In genomic region chr1:41174170-41174569, GRCh38 we compare ENCODE assay signal across 36 cellular contexts.
A peak's percentile ranks its signal among the peaks of the same experiment; 100 is the strongest.
DNase-seq lines count a peak whose midpoint lies in the region; ATAC-seq, FAIRE-seq and TF ChIP-seq lines count a peak whose summit lies in the region.
"Had no signal": no experiment of that assay in that cellular context is flagged by ENCODE, and none has a peak within 500 bp of the region (broad histone marks: within the 10 kb centered on the region; RNA-seq: fewer than 3 reads in every experiment).

No MANE protein-coding gene starts in this region.

- no peaks in the 10 kb centered on the region for H3K36me3 ChIP-seq in hepatocyte (replicated peaks; ENCODE audit: insufficient read depth, low read depth)
- H3K36me3 ChIP-seq: sigmoid colon, transverse colon had no signal

- H3K9me3 ChIP-seq in hepatocyte (ENCODE audit: low read depth): no peaks in the 10 kb centered on the region
- H3K9me3 ChIP-seq: psoas muscle, sigmoid colon, SK-N-SH, transverse colon had no signal

- ATAC-seq in stimulated activated naive CD8-positive, alpha-beta T cell treated with anti-CD3 and anti-CD28 coated beads, Interleukin-15, Interleukin-2, amounts not matched to agents 100 U/mL and 50 U/mL, for 24 hours: peak; percentile 93
- ATAC-seq in HG03139 (IDR thresholded peaks at IDR 0.05; ENCODE audit: unreplicated experiment): no peak
- ATAC-seq: heart left ventricle; naive thymus-derived CD8-positive, alpha-beta T cell; psoas muscle; Right ventricle myocardium inferior had no signal

- H2AFZ ChIP-seq in hepatocyte: no peak overlapping the region

- peaks cover 30% of the 10 kb centered on the region for H3K79me2 ChIP-seq in hepatocyte

- H3K4me2 ChIP-seq in hepatocyte: no peak overlapping the region
- H3K4me2 ChIP-seq: BLaER1 treated with 17β-estradiol and CSF1 and Interleukin-3, amounts not matched to agents 10 nM and 100 nM; SK-N-SH had no signal

- H3K27ac ChIP-seq in epithelial cell of prostate: no peak overlapping the region
- no peak overlapping the region for H3K27ac ChIP-seq in hepatocyte
- H3K27ac ChIP-seq: 22Rv1; BLaER1 treated with 17β-estradiol and CSF1 and Interleukin-3, amounts not matched to agents 10 nM and 100 nM; esophagus muscularis mucosa; heart left ventricle; psoas muscle; sigmoid colon; transverse colon had no signal

- TF ChIP-seq CTCF in hepatocyte (IDR thresholded peaks at IDR 0.05; ENCODE audit: poor library complexity): no peak

- H3K4me3 ChIP-seq in hepatocyte: no peak overlapping the region
- H3K4me3 ChIP-seq: BLaER1 treated with 17β-estradiol and CSF1 and Interleukin-3, amounts not matched to agents 10 nM and 100 nM; esophagus muscularis mucosa; heart left ventricle; lung; psoas muscle; sigmoid colon; transverse colon had no signal

- FAIRE-seq in RCC 7860 (lab: Jason Lieb, UNC): peak; percentile 63
- FAIRE-seq: TTC549 had no signal

- WGBS in hepatocyte (ENCODE audit: low lambda C conversion rate, missing lambda C conversion rate): 95% methylated on average over 1 of the region's 1 CpG

- H3K27me3 ChIP-seq in hepatocyte: no peaks in the 10 kb centered on the region
- H3K27me3 ChIP-seq: BLaER1 treated with 17β-estradiol and CSF1 and Interleukin-3, amounts not matched to agents 10 nM and 100 nM; esophagus muscularis mucosa; heart left ventricle; sigmoid colon; transverse colon had no signal

- no peaks in the 10 kb centered on the region for H3K4me1 ChIP-seq in hepatocyte (ENCODE audit: insufficient read depth)
- H3K4me1 ChIP-seq: esophagus muscularis mucosa, heart left ventricle, psoas muscle, transverse colon had no signal

- no peaks in the 10 kb centered on the region for H3K9me2 ChIP-seq in hepatocyte (replicated peaks; ENCODE audit: insufficient read depth)
- H3K9me2 ChIP-seq: SK-N-SH had no signal

- DNase-seq in DMS53 (lab: John Stamatoyannopoulos, UW): peak; percentile 24
- DNase-seq in DMS53 treated with DMSO at 0.1 percent for 48 hours (lab: John Stamatoyannopoulos, UW; ENCODE audit: unreplicated experiment): no peak
- DNase-seq in RCC 7860 (ENCODE audit: low spot score): no peak
- peak; percentile 78 for DNase-seq in epithelial cell of prostate (ENCODE audit: low read depth, low spot score)
- no peak for DNase-seq in stimulated activated naive CD8-positive, alpha-beta T cell treated with anti-CD3 and anti-CD28 coated beads, Interleukin-15, Interleukin-2, amounts not matched to agents 100 U/mL and 50 U/mL, for 24 hours
- no peak for DNase-seq in NCI-H2227 (lab: John Stamatoyannopoulos, UW; ENCODE audit: unreplicated experiment)
- DNase-seq in hepatocyte (ENCODE audit: low spot score): no peak
- DNase-seq: activated CD4-positive, alpha-beta T cell treated with anti-CD3 and anti-CD28 coated beads, Interleukin-2, amount 50 U/mL, for 48 hours; activated CD4-positive, CD25-positive, alpha-beta regulatory T cell; activated naive CD4-positive, alpha-beta T cell treated with anti-CD3 and anti-CD28 coated beads, Interleukin-2, amount 50 U/mL, for 16 hours; aorta; caudate nucleus; cortex of kidney; DMS79 treated with DMSO at 0.1 percent for 48 hours; foreskin fibroblast; heart left ventricle; IMR-90; naive thymus-derived CD8-positive, alpha-beta T cell; NCI-H1048; NCI-H1694; NCI-H2171; NCI-H510A treated with DMSO at 0.1 percent for 48 hours; OCI-M1; psoas muscle; sigmoid colon; SK-N-SH; stimulated activated CD4-positive, alpha-beta T cell treated with anti-CD3 and anti-CD28 coated beads, Interleukin-12 subunit alpha, Interleukin-12 subunit beta, amount 100 ng/mL, for 4 hours; stimulated activated CD4-positive, alpha-beta T cell treated with anti-CD3 and anti-CD28 coated beads, Interleukin-4, amount 100 ng/mL, for 1 hour; transverse colon had no signal

- no peaks in the 10 kb centered on the region for H4K20me1 ChIP-seq in hepatocyte (ENCODE audit: insufficient read depth, poor library complexity, severe bottlenecking)
- H4K20me1 ChIP-seq: BLaER1 treated with 17β-estradiol and CSF1 and Interleukin-3, amounts not matched to agents 10 nM and 100 nM had no signal

Comparison
In these comparisons a context has a peak if more than half of its experiments do, and no peak if none do; other contexts are left out.
1. DNase-seq: peak in DMS53 (single experiment) and epithelial cell of prostate (single experiment); none in DMS53 treated with DMSO at 0.1 percent for 48 hours (single experiment), RCC 7860 (single experiment), stimulated activated naive CD8-positive, alpha-beta T cell treated with anti-CD3 and anti-CD28 coated beads, Interleukin-15, Interleukin-2, amounts not matched to agents 100 U/mL and 50 U/mL, for 24 hours (single experiment), NCI-H2227 (single experiment) and hepatocyte (single experiment).